In the genomic region with DNA sequence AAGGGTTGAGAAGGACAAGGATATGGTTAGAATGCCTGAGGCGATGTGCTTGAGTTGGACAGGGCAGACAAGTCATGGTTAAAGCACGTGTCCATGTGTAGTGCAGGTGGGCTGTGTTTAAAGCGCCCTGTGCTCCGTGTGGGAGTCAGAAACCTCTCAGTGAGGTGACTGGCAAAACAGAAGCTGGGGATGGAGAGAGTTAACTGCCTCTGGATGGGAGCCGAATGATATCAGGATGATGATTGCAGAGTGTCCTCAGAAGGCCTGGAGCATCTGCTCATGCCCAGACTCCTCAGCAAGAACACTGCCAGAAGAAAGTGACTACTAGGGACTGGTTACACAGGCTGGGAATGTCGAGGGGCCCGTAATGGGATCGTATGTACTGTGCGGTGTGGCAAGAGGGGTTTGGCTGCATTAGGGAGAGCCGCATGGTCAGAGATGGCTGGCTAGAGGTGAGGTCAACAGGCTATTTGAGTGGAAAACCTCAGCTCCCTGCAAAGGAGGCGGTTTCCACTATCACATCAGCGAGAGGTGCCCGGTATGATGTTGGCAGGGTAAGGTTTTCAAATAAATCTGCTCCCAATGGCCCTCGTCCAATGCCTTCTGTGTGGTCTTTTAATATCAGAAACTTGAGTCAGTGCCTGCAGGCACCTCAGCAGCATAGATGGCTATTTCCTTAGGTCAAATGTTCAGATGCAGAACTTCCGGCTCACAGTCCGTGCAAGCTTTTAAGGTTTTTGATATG, we compare ENCODE assay signal across 8 cellular contexts. TPM values are rescaled to one million over a fixed set of nuclear protein-coding genes. Genes with fewer than 3 reads are reported as not detected.
A peak's percentile ranks its signal among the peaks of the same experiment; 100 is the strongest.
DNase-seq lines count a peak whose midpoint lies in the region; ATAC-seq, FAIRE-seq and TF ChIP-seq lines count a peak whose summit lies in the region.
"Had no signal": no experiment of that assay in that cellular context is flagged by ENCODE, and none has a peak within 500 bp of the region (broad histone marks: within the 10 kb centered on the region; RNA-seq: fewer than 3 reads in every experiment).

No MANE protein-coding gene starts in this region.

- FAIRE-seq in GM12892 (lab: Jason Lieb, UNC), result no peak

- peak; percentile 63 for DNase-seq in H4 (ENCODE audit: low spot score)
- DNase-seq in adrenal gland, result peak in 3 of 7 donors; percentile 8 to 62 (median 24)
- peak; percentile 90 for DNase-seq in glomerular endothelial cell (ENCODE audit: extremely low read depth, low read depth, low spot score)
- DNase-seq in spleen, result no peak
- DNase-seq in NCI-H510A (lab: John Stamatoyannopoulos, UW), result no peak
- DNase-seq in GM12892 (ENCODE audit: insufficient read length), result no peak
- DNase-seq: DMS79 treated with DMSO at 0.1 percent for 48 hours had no signal

- H3K9me3 ChIP-seq in adrenal gland (replicated peaks in 1 of 3) (no peaks in the 10 kb centered on the region), spleen (no peaks in the 10 kb centered on the region)

- intact Hi-C loops in adrenal gland (cut with DNase I) (no loop called here), spleen (cut with DNase I; ENCODE audit: low total_unique reads) (no loop called here)

- H3K27ac ChIP-seq in adrenal gland (peak overlapping the region in 3 of 5 donors; percentile 14 to 36 (median 27)), spleen (peak overlapping the region in 5 of 8 donors; percentile 35 to 67 (median 45))

- H3K4me1 ChIP-seq in adrenal gland (replicated peaks in 1 of 2) (peaks cover 0 to 24% of the 10 kb centered on the region in 2 donors), spleen (peaks cover 0 to 47% (median 24%) of the 10 kb centered on the region in 6 donors)

- TF ChIP-seq POLR2A in adrenal gland (IDR thresholded peaks at IDR 0.05) (no peak), spleen (IDR thresholded peaks at IDR 0.05) (no peak), GM12892 (IDR thresholded peaks at IDR 0.05; ENCODE audit: low read depth, low read length) (no peak)

- H3K4me3 ChIP-seq in adrenal gland (no peak overlapping the region), spleen (no peak overlapping the region)

- 58 to 68% (median 63%) methylated on average over 16 of the region's 16 CpGs for WGBS in adrenal gland, 4 donors
- WGBS in spleen, 5 donors, result 64 to 75% (median 66%) methylated on average over 12 to 16 of the region's 16 CpGs

- H3K27me3 ChIP-seq in adrenal gland (no peaks in the 10 kb centered on the region), spleen (replicated peaks in 1 of 7) (no peaks in the 10 kb centered on the region)

- TF ChIP-seq CTCF in adrenal gland (IDR thresholded peaks at IDR 0.05) (no peak), spleen (IDR thresholded peaks at IDR 0.05 in 8 of 11, conservative IDR thresholded peaks at IDR 0.05 in 3 of 11) (no peak)

- H3K36me3 ChIP-seq in adrenal gland (replicated peaks in 1 of 2), result no peaks in the 10 kb centered on the region
- no peaks in the 10 kb centered on the region for H3K36me3 ChIP-seq in spleen

- no peak for ATAC-seq in HG03139 (IDR thresholded peaks at IDR 0.05; ENCODE audit: unreplicated experiment)

RNA-seq across cellular contexts. Expression of a gene that starts 26.1 kb away (rescaled TPM):
- not detected in 2 replicates for total RNA-seq in H4 (2014; rRNA removed; shearing (Covaris generic))
- 100 to 1,000 TPM in 6 of 8 donors, 10 to 100 TPM in 2; 44.5 to 153 (median 118) TPM for total RNA-seq in adrenal gland
- 10 to 100 TPM in 2 of 3 donors, 1 to 10 TPM in 1; 9.9 to 25.7 (median 14.8) TPM for polyA plus RNA-seq in adrenal gland
- total RNA-seq in glomerular endothelial cell, result 10.6 and 23.8 TPM in 2 replicates
- total RNA-seq in spleen, result 100 to 1,000 TPM in 6 of 7 donors, 10 to 100 TPM in 1; 88.8 to 370 (median 151) TPM
- 10 to 100 TPM in 2 of 3 donors, 1 to 10 TPM in 1; 9.9 to 20.9 (median 10.8) TPM for polyA plus RNA-seq in spleen
- polyA plus RNA-seq in GM12892 (2012; ENCODE audit: missing spikeins), result not detected

RNA-seq across cellular contexts. Expression of a gene that starts 31.1 kb away (rescaled TPM):
- total RNA-seq in H4 (2014; rRNA removed; shearing (Covaris generic)), result 0.04 TPM in 1 of 2 replicates, not detected in the other
- total RNA-seq in adrenal gland (1 to 10 TPM in 7 of 8 donors, under 1 TPM in 1; 0.24 to 2.8 (median 2.2) TPM), glomerular endothelial cell (0.18 and 0.48 TPM in 2 replicates), spleen (1 to 10 TPM in 3 of 7 donors, under 1 TPM in 4; 0.27 to 1.9 (median 0.89) TPM)
- polyA plus RNA-seq in adrenal gland (under 1 TPM; 0.24 to 0.86 (median 0.72) TPM), spleen (under 1 TPM; 0.09 to 0.22 (median 0.22) TPM)
- polyA plus RNA-seq in GM12892 (2012; ENCODE audit: missing spikeins), result not detected

Comparison
In these comparisons a context has a peak if more than half of its experiments do, and no peak if none do; other contexts are left out.
1. DNase-seq: peak in H4 (single experiment) and glomerular endothelial cell (single experiment); none in spleen (single experiment), NCI-H510A (single experiment) and GM12892 (single experiment).
2. RNA of a gene that starts 26.1 kb away (total RNA-seq): 88.8 to 370 TPM in spleen, 44.5 to 153 TPM in adrenal gland and 10.6 to 23.8 TPM in glomerular endothelial cell; not detected in H4; every median in the first group is over 10 times any median in the second.